In genomic region chr18:57231846-57232245, GRCh38 we compare ENCODE assay signal across 23 cellular contexts.
"Had no signal": no experiment of that assay in that cellular context is flagged by ENCODE, and none has a peak within 500 bp of the region (broad histone marks: within the 10 kb centered on the region; RNA-seq: fewer than 3 reads in every experiment).

No MANE protein-coding gene starts in this region.

- DNase-seq: activated CD4-positive, alpha-beta memory T cell treated with anti-CD3 and anti-CD28 coated beads, Interleukin-2, amount 10 ng/mL, durations not matched to agents 7 days and 5 days; activated CD4-positive, alpha-beta T cell treated with anti-CD3 and anti-CD28 coated beads, Interleukin-2, amount 10 ng/mL, durations not matched to agents 24 days and 14 days; activated CD4-positive, CD25-positive, alpha-beta regulatory T cell treated with anti-CD3 and anti-CD28 coated beads, Interleukin-2, amount 50 U/mL, for 72 hours; activated CD8-positive, alpha-beta memory T cell treated with anti-CD3 and anti-CD28 coated beads, Interleukin-2, amount 50 U/mL, for 48 hours; activated T-cell treated with anti-CD3 and anti-CD28 coated beads, Interleukin-2, amount 50 U/mL, for 24 hours; body of pancreas; cortex of kidney; effector memory CD8-positive, alpha-beta T cell; erythroblast; gastrocnemius medialis; left cardiac atrium; left ventricle myocardium superior; naive thymus-derived CD4-positive, alpha-beta T cell; ovary; sigmoid colon; small intestine; stimulated activated CD4-positive, alpha-beta T cell treated with anti-CD3 and anti-CD28 coated beads, Interleukin-1b, Interleukin-23, amount 100 ng/mL, for 48 hours; stimulated activated CD4-positive, alpha-beta T cell treated with anti-CD3 and anti-CD28 coated beads, Interleukin-4, amount 100 ng/mL, for 4 hours; stimulated activated CD8-positive, alpha-beta memory T cell treated with anti-CD3 and anti-CD28 coated beads, Interleukin-4, amount 100 ng/mL, for 48 hours; stimulated activated naive CD8-positive, alpha-beta T cell treated with anti-CD3 and anti-CD28 coated beads, Interleukin-15, amount 100 ng/mL, for 72 hours; T-helper 17 cell had no signal

- H3K4me3 Mint-ChIP-seq: activated CD4-positive, alpha-beta memory T cell treated with anti-CD3 and anti-CD28 coated beads, Interleukin-2, amount 10 ng/mL, durations not matched to agents 7 days and 5 days; activated CD4-positive, alpha-beta T cell treated with anti-CD3 and anti-CD28 coated beads, Interleukin-2, amount 10 ng/mL, durations not matched to agents 24 days and 14 days; activated T-cell treated with anti-CD3 and anti-CD28 coated beads, Interleukin-2, amount 50 U/mL, for 24 hours; effector memory CD8-positive, alpha-beta T cell; naive thymus-derived CD4-positive, alpha-beta T cell; stimulated activated memory B cell treated with anti-CD40 and anti-IgM and Interleukin-4, amounts not matched to agents 10 μg/mL and 1 μg/mL and 100 μg/mL, for 72 hours; stimulated activated naive CD8-positive, alpha-beta T cell treated with anti-CD3 and anti-CD28 coated beads, Interleukin-15, amount 100 ng/mL, for 72 hours; T-helper 17 cell had no signal

- H3K36me3 Mint-ChIP-seq: activated naive CD4-positive, alpha-beta T cell treated with anti-CD3 and anti-CD28 coated beads, Interleukin-2, amount 50 U/mL, for 72 hours; stimulated activated memory B cell treated with anti-CD40 and anti-IgM and Interleukin-4, amounts not matched to agents 10 μg/mL and 1 μg/mL and 100 μg/mL, for 72 hours had no signal

- ATAC-seq: activated naive CD4-positive, alpha-beta T cell treated with anti-CD3 and anti-CD28 coated beads, Interleukin-2, amount 50 U/mL, for 72 hours; body of pancreas; effector memory CD8-positive, alpha-beta T cell; gastrocnemius medialis; left cardiac atrium; left ventricle myocardium superior; naive thymus-derived CD4-positive, alpha-beta T cell; stimulated activated memory B cell treated with anti-CD40 and anti-IgM and Interleukin-4, amounts not matched to agents 10 μg/mL and 1 μg/mL and 100 μg/mL, for 72 hours; stimulated activated naive CD8-positive, alpha-beta T cell treated with anti-CD3 and anti-CD28 coated beads, Interleukin-15, amount 100 ng/mL, for 72 hours; T-helper 17 cell had no signal

- H3K27me3 Mint-ChIP-seq: activated CD4-positive, alpha-beta memory T cell treated with anti-CD3 and anti-CD28 coated beads, Interleukin-2, amount 10 ng/mL, durations not matched to agents 7 days and 5 days; activated CD4-positive, alpha-beta T cell treated with anti-CD3 and anti-CD28 coated beads, Interleukin-2, amount 10 ng/mL, durations not matched to agents 24 days and 14 days; stimulated activated memory B cell treated with anti-CD40 and anti-IgM and Interleukin-4, amounts not matched to agents 10 μg/mL and 1 μg/mL and 100 μg/mL, for 72 hours; T-helper 17 cell had no signal

- H3K27ac Mint-ChIP-seq: activated CD4-positive, alpha-beta memory T cell treated with anti-CD3 and anti-CD28 coated beads, Interleukin-2, amount 10 ng/mL, durations not matched to agents 7 days and 5 days; activated CD4-positive, alpha-beta T cell treated with anti-CD3 and anti-CD28 coated beads, Interleukin-2, amount 10 ng/mL, durations not matched to agents 24 days and 14 days; activated naive CD4-positive, alpha-beta T cell treated with anti-CD3 and anti-CD28 coated beads, Interleukin-2, amount 50 U/mL, for 72 hours; activated T-cell treated with anti-CD3 and anti-CD28 coated beads, Interleukin-2, amount 50 U/mL, for 24 hours; effector memory CD8-positive, alpha-beta T cell; stimulated activated memory B cell treated with anti-CD40 and anti-IgM and Interleukin-4, amounts not matched to agents 10 μg/mL and 1 μg/mL and 100 μg/mL, for 72 hours; stimulated activated naive CD8-positive, alpha-beta T cell treated with anti-CD3 and anti-CD28 coated beads, Interleukin-15, amount 100 ng/mL, for 72 hours; T-helper 17 cell had no signal

- H3K9me3 Mint-ChIP-seq: activated CD4-positive, alpha-beta memory T cell treated with anti-CD3 and anti-CD28 coated beads, Interleukin-2, amount 10 ng/mL, durations not matched to agents 7 days and 5 days; activated T-cell treated with anti-CD3 and anti-CD28 coated beads, Interleukin-2, amount 50 U/mL, for 24 hours had no signal

- H3K4me1 Mint-ChIP-seq: activated CD4-positive, alpha-beta memory T cell treated with anti-CD3 and anti-CD28 coated beads, Interleukin-2, amount 10 ng/mL, durations not matched to agents 7 days and 5 days; activated CD4-positive, alpha-beta T cell treated with anti-CD3 and anti-CD28 coated beads, Interleukin-2, amount 10 ng/mL, durations not matched to agents 24 days and 14 days; naive thymus-derived CD4-positive, alpha-beta T cell; stimulated activated memory B cell treated with anti-CD40 and anti-IgM and Interleukin-4, amounts not matched to agents 10 μg/mL and 1 μg/mL and 100 μg/mL, for 72 hours; stimulated activated naive CD8-positive, alpha-beta T cell treated with anti-CD3 and anti-CD28 coated beads, Interleukin-15, amount 100 ng/mL, for 72 hours; T-helper 17 cell had no signal
